1 cellular context compared by ENCODE assay signal in genomic region chr6:158807515-158808441, GRCh38.
TF ChIP-seq lines count a peak whose summit lies in the region.

No MANE protein-coding gene starts in this region.

TF ChIP-seq in K562, 482 proteins besides CTCF, POLR2A, EP300 and RAD21 (continued from another document):
- TF ChIP-seq ZBED1 (IDR thresholded peaks at IDR 0.05): no peak
- TF ChIP-seq ZNF639 (CRISPR knock-in tag; conservative IDR thresholded peaks at IDR 0.05 in 1 of 2, IDR thresholded peaks at IDR 0.05 in 1 of 2): no peak
